Comparison of ENCODE assay signal across 1 cellular context in genomic region chr17:5042152-5043022, GRCh38.
TF ChIP-seq lines count a peak whose summit lies in the region.

No MANE protein-coding gene starts in this region.

TF ChIP-seq in HepG2, 621 proteins besides CTCF, POLR2A, EP300 and RAD21:
- TF ChIP-seq ZNF563 (CRISPR knock-in tag; IDR thresholded peaks at IDR 0.05) (no peak), SNAPC4 (CRISPR knock-in tag; IDR thresholded peaks at IDR 0.05) (no peak), ZNF205 (CRISPR knock-in tag; IDR thresholded peaks at IDR 0.05) (no peak), NRL (CRISPR knock-in tag; IDR thresholded peaks at IDR 0.05; ENCODE audit: borderline replicate concordance) (no peak), ZZZ3 (CRISPR knock-in tag; IDR thresholded peaks at IDR 0.05; ENCODE audit: borderline replicate concordance) (no peak), ARID5B (CRISPR knock-in tag; IDR thresholded peaks at IDR 0.05) (no peak), CEBPZ (IDR thresholded peaks at IDR 0.05; ENCODE audit: low read length) (no peak), NCOA5 (CRISPR knock-in tag; IDR thresholded peaks at IDR 0.05) (no peak), ZSCAN30 (CRISPR knock-in tag; IDR thresholded peaks at IDR 0.05) (no peak), ZHX2 (IDR thresholded peaks at IDR 0.05; ENCODE audit: low read depth) (no peak), ZHX2 (CRISPR knock-in tag; IDR thresholded peaks at IDR 0.05; ENCODE audit: borderline replicate concordance) (no peak), AKAP8 (CRISPR knock-in tag; IDR thresholded peaks at IDR 0.05) (no peak)
